Comparison of ENCODE assay signal across 17 cellular contexts in genomic region chr15:29092376-29093064, GRCh38.
"Had no signal": no experiment of that assay in that cellular context is flagged by ENCODE, and none has a peak within 500 bp of the region (broad histone marks: within the 10 kb centered on the region; RNA-seq: fewer than 3 reads in every experiment).

No MANE protein-coding gene starts in this region.

- H3K36me3 ChIP-seq: gastroesophageal sphincter, upper lobe of right lung had no signal

- H3K4me3 ChIP-seq: coronary artery, gastroesophageal sphincter, SK-N-MC, upper lobe of right lung had no signal

- H3K9me3 ChIP-seq: gastroesophageal sphincter, upper lobe of right lung had no signal

- H3K27ac ChIP-seq: coronary artery, epithelial cell of prostate, gastroesophageal sphincter, parathyroid adenoma, SK-N-MC, upper lobe of right lung had no signal

- DNase-seq: activated CD4-positive, alpha-beta T cell treated with anti-CD3 and anti-CD28 coated beads for 48 hours; activated naive CD4-positive, alpha-beta T cell treated with anti-CD3 and anti-CD28 coated beads, Interleukin-2, amount 10 ng/mL, durations not matched to agents 7 days and 5 days; activated T-cell treated with anti-CD3 and anti-CD28 coated beads for 4 hours; effector memory CD8-positive, alpha-beta T cell; hippocampal formation; kidney glomerular epithelial cell; right cardiac atrium; stimulated activated CD4-positive, alpha-beta T cell treated with anti-CD3 and anti-CD28 coated beads, Interleukin-1b, Interleukin-23, amount 100 ng/mL, for 48 hours; stimulated activated naive CD4-positive, alpha-beta T cell had no signal

- H3K4me1 ChIP-seq: gastroesophageal sphincter, parathyroid adenoma, upper lobe of right lung had no signal

- FAIRE-seq: bronchial epithelial cell had no signal

- ATAC-seq: effector memory CD8-positive, alpha-beta T cell; gastroesophageal sphincter; right cardiac atrium; upper lobe of right lung had no signal

- H3K27me3 ChIP-seq: upper lobe of right lung had no signal

- H3K27ac Mint-ChIP-seq: activated naive CD4-positive, alpha-beta T cell treated with anti-CD3 and anti-CD28 coated beads, Interleukin-2, amount 10 ng/mL, durations not matched to agents 7 days and 5 days; activated T-helper 2 cell treated with anti-CD3 and anti-CD28 coated beads, Interferon-gamma antibody, Interleukin-2, Interleukin-4, amounts not matched to agents 10 μg/mL and 5 μg/mL and 100 μg/mL, durations not matched to agents 14 hours and 24 hours and 36 hours; effector memory CD8-positive, alpha-beta T cell had no signal

- H3K9me3 Mint-ChIP-seq: activated naive CD4-positive, alpha-beta T cell treated with anti-CD3 and anti-CD28 coated beads, Interleukin-2, amount 10 ng/mL, durations not matched to agents 7 days and 5 days; activated T-helper 2 cell treated with anti-CD3 and anti-CD28 coated beads, Interferon-gamma antibody, Interleukin-2, Interleukin-4, amounts not matched to agents 10 μg/mL and 5 μg/mL and 100 μg/mL, durations not matched to agents 14 hours and 24 hours and 36 hours; effector memory CD8-positive, alpha-beta T cell had no signal
